ENCODE assay signal across 9 cellular contexts in the genomic region with DNA sequence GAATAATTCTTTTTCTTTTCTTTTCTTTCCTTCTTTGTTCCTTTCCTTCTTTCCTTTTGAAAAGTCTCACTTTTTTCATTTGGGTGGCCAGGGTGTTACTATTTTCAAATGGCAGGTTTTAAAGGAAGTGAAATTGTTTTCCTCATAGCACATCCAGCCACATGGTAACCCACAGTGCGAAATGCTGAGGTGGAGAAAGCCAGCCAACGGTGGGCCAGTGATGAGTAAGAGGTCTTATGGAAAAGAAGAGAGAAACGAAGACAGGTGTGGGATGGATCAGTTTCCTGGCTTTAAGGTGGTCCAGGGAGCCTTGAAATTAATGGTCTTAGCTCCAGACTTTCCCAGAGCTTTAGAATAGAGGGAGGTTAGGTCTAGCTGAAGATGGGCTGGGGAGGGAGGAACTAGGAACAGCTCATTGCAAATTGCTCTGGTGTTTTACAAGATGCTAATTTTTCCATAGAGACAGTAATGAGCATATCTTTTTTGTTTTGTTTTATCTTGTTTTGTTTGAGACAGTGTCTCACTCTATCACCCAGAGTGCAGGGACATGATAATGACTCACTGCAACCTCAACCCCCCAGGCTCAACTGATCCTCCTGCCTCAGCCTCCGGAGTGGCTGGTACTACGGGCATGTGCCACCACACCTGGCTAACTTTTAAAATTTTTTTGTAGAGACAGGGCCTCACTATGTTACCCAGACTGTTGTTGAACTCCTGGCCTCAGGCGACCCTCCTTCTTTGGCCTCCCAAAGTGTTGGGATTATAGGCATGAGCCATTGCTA. TPM values are rescaled to one million over a fixed set of nuclear protein-coding genes. Genes with fewer than 3 reads are reported as not detected.
DNase-seq lines count a peak whose midpoint lies in the region; ATAC-seq and TF ChIP-seq lines count a peak whose summit lies in the region.
"Had no signal": no experiment of that assay in that cellular context is flagged by ENCODE, and none has a peak within 500 bp of the region (broad histone marks: within the 10 kb centered on the region; RNA-seq: fewer than 3 reads in every experiment).

No MANE protein-coding gene starts in this region.

- TF ChIP-seq POLR2A in esophagus squamous epithelium (IDR thresholded peaks at IDR 0.05) = no peak

- H3K9me3 Mint-ChIP-seq in T-helper 2 cell treated with Interferon-gamma antibody and Interleukin-4, amounts not matched to agents 5 μg/mL and 100 μg/mL, for 36 hours = no peaks in the 10 kb centered on the region
- H3K9me3 Mint-ChIP-seq in activated naive CD4-positive, alpha-beta T cell treated with anti-CD3 and anti-CD28 coated beads, Interleukin-2, amount 10 ng/mL, durations not matched to agents 7 days and 5 days = no peaks in the 10 kb centered on the region

- H3K9me3 ChIP-seq in esophagus squamous epithelium = no peaks in the 10 kb centered on the region

- H3K27me3 ChIP-seq in brain microvascular endothelial cell (replicated peaks) = no peaks in the 10 kb centered on the region
- H3K27me3 ChIP-seq in esophagus squamous epithelium = no peaks in the 10 kb centered on the region

- H3K27ac ChIP-seq in brain microvascular endothelial cell (no peak overlapping the region), esophagus squamous epithelium (no peak overlapping the region)

- H3K27me3 Mint-ChIP-seq in T-helper 2 cell treated with Interferon-gamma antibody and Interleukin-4, amounts not matched to agents 5 μg/mL and 100 μg/mL, for 36 hours (ENCODE audit: low read depth) = no peaks in the 10 kb centered on the region
- H3K27me3 Mint-ChIP-seq in activated naive CD4-positive, alpha-beta T cell treated with anti-CD3 and anti-CD28 coated beads, Interleukin-2, amount 10 ng/mL, durations not matched to agents 7 days and 5 days = no peaks in the 10 kb centered on the region

- H3K36me3 ChIP-seq in brain microvascular endothelial cell (replicated peaks) (no peaks in the 10 kb centered on the region), esophagus squamous epithelium (no peaks in the 10 kb centered on the region)

- H3K4me3 Mint-ChIP-seq in T-helper 2 cell treated with Interferon-gamma antibody and Interleukin-4, amounts not matched to agents 5 μg/mL and 100 μg/mL, for 36 hours = peak overlapping the region; percentile 58
- H3K4me3 Mint-ChIP-seq in activated naive CD4-positive, alpha-beta T cell treated with anti-CD3 and anti-CD28 coated beads, Interleukin-2, amount 10 ng/mL, durations not matched to agents 7 days and 5 days = peak overlapping the region; percentile 39

- 35 to 42% methylated on average over 5 to 6 of the region's 6 CpGs for WGBS in esophagus squamous epithelium, 2 donors

- H3K4me1 ChIP-seq in esophagus squamous epithelium = no peaks in the 10 kb centered on the region

- in situ Hi-C loops in brain microvascular endothelial cell (cut with HindIII; ENCODE audit: low pct_ligation_motif_present, low sequenced_read_pairs) = no loop called here

- H3K36me3 Mint-ChIP-seq in T-helper 2 cell treated with Interferon-gamma antibody and Interleukin-4, amounts not matched to agents 5 μg/mL and 100 μg/mL, for 36 hours (ENCODE audit: low read depth) = peaks cover 79% of the 10 kb centered on the region
- H3K36me3 Mint-ChIP-seq in activated naive CD4-positive, alpha-beta T cell treated with anti-CD3 and anti-CD28 coated beads, Interleukin-2, amount 10 ng/mL, durations not matched to agents 7 days and 5 days = peaks cover 87% of the 10 kb centered on the region

- CTCF ChIA-PET in activated naive CD4-positive, alpha-beta T cell treated with anti-CD3 and anti-CD28 coated beads, Interleukin-2, amount 10 ng/mL, durations not matched to agents 7 days and 5 days (lab: Charles Lee) = interaction anchor here (0.6 to 2.5 kb wide), 4 partner anchors 10 to 51 kb away, joined by 3 to 7 read pairs (median 3); no protein-coding TSS in a partner anchor

- H3K4me3 ChIP-seq in brain microvascular endothelial cell (ENCODE audit: low read depth, low read length) = no peak overlapping the region
- no peak overlapping the region for H3K4me3 ChIP-seq in esophagus squamous epithelium

- peak; percentile 53 for ATAC-seq in GM18511 (IDR thresholded peaks at IDR 0.05; ENCODE audit: unreplicated experiment)

- peak overlapping the region; percentile 85 for H3K27ac Mint-ChIP-seq in T-helper 2 cell treated with Interferon-gamma antibody and Interleukin-4, amounts not matched to agents 5 μg/mL and 100 μg/mL, for 36 hours
- H3K27ac Mint-ChIP-seq in activated naive CD4-positive, alpha-beta T cell treated with anti-CD3 and anti-CD28 coated beads, Interleukin-2, amount 10 ng/mL, durations not matched to agents 7 days and 5 days = peak overlapping the region; percentile 90

- no peak for TF ChIP-seq CTCF in brain microvascular endothelial cell (IDR thresholded peaks at IDR 0.05; ENCODE audit: low read depth, low read length, missing control alignments)
- no peak for TF ChIP-seq CTCF in esophagus squamous epithelium (IDR thresholded peaks at IDR 0.05)

- intact Hi-C loops in esophagus squamous epithelium (cut with DNase I) = no loop called here

- peaks cover 84% of the 10 kb centered on the region for H3K4me1 Mint-ChIP-seq in T-helper 2 cell treated with Interferon-gamma antibody and Interleukin-4, amounts not matched to agents 5 μg/mL and 100 μg/mL, for 36 hours (ENCODE audit: low read depth)
- H3K4me1 Mint-ChIP-seq in activated naive CD4-positive, alpha-beta T cell treated with anti-CD3 and anti-CD28 coated beads, Interleukin-2, amount 10 ng/mL, durations not matched to agents 7 days and 5 days = peaks cover 99% of the 10 kb centered on the region

- DNase-seq in T-helper 2 cell treated with Interferon-gamma antibody and Interleukin-4, amounts not matched to agents 5 μg/mL and 100 μg/mL, for 36 hours (ENCODE audit: low spot score) = peak; percentile 44
- DNase-seq in activated naive CD4-positive, alpha-beta T cell treated with anti-CD3 and anti-CD28 coated beads, Interleukin-2, amount 10 ng/mL, durations not matched to agents 7 days and 5 days = peak; percentile 52
- peak; percentile 70 for DNase-seq in stimulated activated CD4-positive, alpha-beta T cell treated with anti-CD3 and anti-CD28 coated beads, Interleukin-4, amount 100 ng/mL, for 24 hours
- no peak for DNase-seq in kidney tubule cell (ENCODE audit: low spot score)
- no peak for DNase-seq in brain microvascular endothelial cell
- no peak for DNase-seq in esophagus squamous epithelium (lab: John Stamatoyannopoulos, UW)
- DNase-seq: NCI-H187 treated with DMSO at 0.1 percent for 48 hours, SW 1271 had no signal

RNA-seq across cellular contexts. Expression of gene ITK, which starts 17.8 kb away (rescaled TPM):
- 1 to 10 TPM in 3 of 4 donors, under 1 TPM in 1; 0.53 to 5.1 (median 3.9) TPM for total RNA-seq in esophagus squamous epithelium

RNA-seq across cellular contexts. Expression of gene GARIN3, which starts 32.4 kb away (rescaled TPM):
- total RNA-seq in esophagus squamous epithelium = not detected

RNA-seq across cellular contexts. Expression of gene MED7, which starts 55.8 kb away (rescaled TPM):
- 1 to 10 TPM; 4.7 to 8.3 (median 6.9) TPM for total RNA-seq in esophagus squamous epithelium

Comparison
In these comparisons a context has a peak if more than half of its experiments do, and no peak if none do; other contexts are left out.
1. DNase-seq: peak in T-helper 2 cell treated with Interferon-gamma antibody and Interleukin-4, amounts not matched to agents 5 μg/mL and 100 μg/mL, for 36 hours (single experiment), activated naive CD4-positive, alpha-beta T cell treated with anti-CD3 and anti-CD28 coated beads, Interleukin-2, amount 10 ng/mL, durations not matched to agents 7 days and 5 days (single experiment) and stimulated activated CD4-positive, alpha-beta T cell treated with anti-CD3 and anti-CD28 coated beads, Interleukin-4, amount 100 ng/mL, for 24 hours (single experiment); none in kidney tubule cell (single experiment), brain microvascular endothelial cell (single experiment) and esophagus squamous epithelium (single experiment).